ENCODE assay signal across 8 cellular contexts in the genomic region with DNA sequence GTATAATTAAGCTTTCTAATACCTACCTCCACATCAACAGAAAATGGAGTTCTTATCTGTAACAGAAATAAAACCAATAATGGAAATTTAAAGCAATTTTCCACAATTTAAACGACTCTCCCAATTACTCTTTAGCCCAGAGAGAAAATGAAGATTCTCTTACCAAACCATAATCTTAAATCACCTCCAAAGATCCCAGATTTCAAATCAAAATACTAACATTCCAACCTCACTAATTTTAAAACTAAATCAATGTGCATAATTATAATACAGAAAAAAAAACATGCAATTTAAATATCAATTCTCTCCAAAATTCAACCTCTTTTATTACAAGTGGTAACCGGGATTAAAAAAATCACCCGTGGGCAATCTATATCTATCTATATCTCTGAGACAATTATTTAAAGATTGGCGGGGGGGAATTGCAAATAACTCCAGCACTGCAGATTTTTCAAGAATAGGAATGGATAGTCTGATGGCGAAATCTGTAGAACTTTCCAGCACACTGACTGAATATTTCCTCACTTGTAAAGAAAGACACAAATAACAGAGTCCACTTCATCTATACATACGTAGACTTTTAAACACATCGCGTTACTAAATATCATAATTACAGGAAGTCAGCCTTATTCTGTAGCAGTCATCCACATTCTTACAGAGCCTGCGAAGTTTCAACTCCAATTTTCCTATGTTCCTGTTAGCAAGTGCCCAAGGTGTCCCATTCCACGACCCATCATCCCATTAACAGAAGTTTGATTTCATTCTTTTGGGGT. TPM values are rescaled to one million over a fixed set of nuclear protein-coding genes. Genes with fewer than 3 reads are reported as not detected.
DNase-seq lines count a peak whose midpoint lies in the region; ATAC-seq lines count a peak whose summit lies in the region.

No MANE protein-coding gene starts in this region.

- POLR2A ChIA-PET in activated CD4-positive, alpha-beta T cell treated with anti-CD3 and anti-CD28 coated beads for 36 hours (lab: Charles Lee): no interaction called here

- intact Hi-C loops in activated CD4-positive, alpha-beta T cell treated with anti-CD3 and anti-CD28 coated beads for 36 hours (cut with DNase I, micrococcal nuclease): loop anchor here (2.0 to 10.0 kb wide), 4 partner anchors 83 to 831 kb away; partner anchors contain the start of genes CCAR1 (in 1 of the 2), DDX50 (in 1 of the 2), HNRNPH3 (in 1 of the 2) and PBLD (in 1 of the 2)

- CTCF ChIA-PET in activated CD4-positive, alpha-beta T cell treated with anti-CD3 and anti-CD28 coated beads for 36 hours (lab: Charles Lee): no interaction called here

- DNase-seq in activated CD4-positive, alpha-beta T cell treated with anti-CD3 and anti-CD28 coated beads for 36 hours: no peak
- no peak for DNase-seq in activated CD4-positive, alpha-beta T cell treated with anti-CD3 and anti-CD28 coated beads for 48 hours
- DNase-seq in SW480 (ENCODE audit: low spot score) (peak; percentile 20), fibroblast of peridontal ligament (ENCODE audit: extremely low read depth) (peak; percentile 40), pons (ENCODE audit: low spot score) (peak; percentile 73), NCI-H1092 (lab: John Stamatoyannopoulos, UW) (no peak), NCI-H2081 treated with DMSO at 0.1 percent for 48 hours (lab: John Stamatoyannopoulos, UW) (no peak)

- no peaks in the 10 kb centered on the region for H3K27me3 Mint-ChIP-seq in activated CD4-positive, alpha-beta T cell treated with anti-CD3 and anti-CD28 coated beads for 36 hours

- peak overlapping the region; percentile 93 for H3K27ac Mint-ChIP-seq in activated CD4-positive, alpha-beta T cell treated with anti-CD3 and anti-CD28 coated beads for 36 hours

- peaks cover 20% of the 10 kb centered on the region for H3K36me3 Mint-ChIP-seq in activated CD4-positive, alpha-beta T cell treated with anti-CD3 and anti-CD28 coated beads for 36 hours (ENCODE audit: low read depth)

- ATAC-seq in activated CD4-positive, alpha-beta T cell treated with anti-CD3 and anti-CD28 coated beads for 36 hours: no peak
- no peak for ATAC-seq in GM21825 (IDR thresholded peaks at IDR 0.05; ENCODE audit: unreplicated experiment)

- H3K9me3 Mint-ChIP-seq in activated CD4-positive, alpha-beta T cell treated with anti-CD3 and anti-CD28 coated beads for 36 hours (ENCODE audit: low read depth): no peaks in the 10 kb centered on the region

- H3K4me1 Mint-ChIP-seq in activated CD4-positive, alpha-beta T cell treated with anti-CD3 and anti-CD28 coated beads for 36 hours: peaks cover 40% of the 10 kb centered on the region

- H3K4me3 Mint-ChIP-seq in activated CD4-positive, alpha-beta T cell treated with anti-CD3 and anti-CD28 coated beads for 36 hours: peak overlapping the region; percentile 98

RNA-seq across cellular contexts. Expression of gene HERC4, which starts 1.3 kb away (rescaled TPM):
- total RNA-seq in activated CD4-positive, alpha-beta T cell treated with anti-CD3 and anti-CD28 coated beads for 36 hours: 10 to 100 TPM; 39.5 to 50.8 TPM

RNA-seq across cellular contexts. Expression of gene MYPN, which starts 35.5 kb away (rescaled TPM):
- total RNA-seq in activated CD4-positive, alpha-beta T cell treated with anti-CD3 and anti-CD28 coated beads for 36 hours: not detected

Comparison
In these comparisons a context has a peak if more than half of its experiments do, and no peak if none do; other contexts are left out.
1. DNase-seq: peak in SW480 (single experiment), fibroblast of peridontal ligament (single experiment) and pons (single experiment); none in activated CD4-positive, alpha-beta T cell treated with anti-CD3 and anti-CD28 coated beads for 36 hours (single experiment), activated CD4-positive, alpha-beta T cell treated with anti-CD3 and anti-CD28 coated beads for 48 hours (single experiment), NCI-H1092 (single experiment) and NCI-H2081 treated with DMSO at 0.1 percent for 48 hours (single experiment).